15 cellular contexts compared by ENCODE assay signal in genomic region chr5:149487672-149488071, GRCh38.
DNase-seq lines count a peak whose midpoint lies in the region; ATAC-seq and TF ChIP-seq lines count a peak whose summit lies in the region.
"Had no signal": no experiment of that assay in that cellular context is flagged by ENCODE, and none has a peak within 500 bp of the region (broad histone marks: within the 10 kb centered on the region; RNA-seq: fewer than 3 reads in every experiment).

No MANE protein-coding gene starts in this region.

- H3K9ac ChIP-seq in fibroblast of lung (ENCODE audit: insufficient read depth, low read length), result peak overlapping the region; percentile 31

- no peak for TF ChIP-seq POLR2A in sigmoid colon (IDR thresholded peaks at IDR 0.05)

- TF ChIP-seq EP300 in sigmoid colon (IDR thresholded peaks at IDR 0.05), result no peak

- 87 to 92% methylated on average over 2 of the region's 2 CpGs for WGBS in sigmoid colon, 2 donors

- H3K36me3 ChIP-seq in fibroblast of lung (ENCODE audit: control insufficient read depth, insufficient read depth, low read length) (peaks cover 1% of the 10 kb centered on the region), sigmoid colon (no peaks in the 10 kb centered on the region)
- H3K36me3 ChIP-seq: pancreas had no signal

- H3K27me3 ChIP-seq in fibroblast of lung (ENCODE audit: control insufficient read depth, insufficient read depth, low read length) (no peaks in the 10 kb centered on the region), sigmoid colon (no peaks in the 10 kb centered on the region)
- H3K27me3 ChIP-seq: pancreas had no signal

- H3K4me2 ChIP-seq in fibroblast of lung (ENCODE audit: extremely low read depth, insufficient read depth, low read length), result no peak overlapping the region

- H3K4me3 ChIP-seq in fibroblast of lung (replicated peaks in 1 of 4; ENCODE audit: control extremely low read depth in 1 of 4, insufficient read depth in 1 of 4, low read depth in 3 of 4, low read length in 4 of 4) (no peak overlapping the region), sigmoid colon (no peak overlapping the region)
- H3K4me3 ChIP-seq: pancreas had no signal

- ATAC-seq in HG02571 (IDR thresholded peaks at IDR 0.05; ENCODE audit: unreplicated experiment) (no peak), HG02884 (IDR thresholded peaks at IDR 0.05; ENCODE audit: unreplicated experiment) (no peak)
- ATAC-seq: left lobe of liver had no signal

- TF ChIP-seq CTCF in C4-2B (conservative IDR thresholded peaks at IDR 0.05), result no peak
- TF ChIP-seq CTCF in RWPE1 (conservative IDR thresholded peaks at IDR 0.05; ENCODE audit: low read depth), result no peak
- TF ChIP-seq CTCF in fibroblast of lung (conservative IDR thresholded peaks at IDR 0.05 in 1 of 2, IDR thresholded peaks at IDR 0.05 in 1 of 2; ENCODE audit: low read depth in 1 of 2, low read length in 2 of 2), result no peak
- TF ChIP-seq CTCF in sigmoid colon (IDR thresholded peaks at IDR 0.05), result no peak

- intact Hi-C loops in sigmoid colon (cut with DNase I), result loop anchor here (5.0 kb wide), 1 partner anchor 60 kb away; no protein-coding TSS in a partner anchor

- no peak overlapping the region for H2AFZ ChIP-seq in fibroblast of lung (ENCODE audit: low read length)

- H3K9me3 ChIP-seq in fibroblast of lung (ENCODE audit: control insufficient read depth, insufficient read depth, low read depth, low read length) (no peaks in the 10 kb centered on the region), sigmoid colon (no peaks in the 10 kb centered on the region)
- H3K9me3 ChIP-seq: pancreas had no signal

- H3K27ac ChIP-seq in C4-2B (peak overlapping the region; percentile 69), RWPE1 (peak overlapping the region; percentile 95), fibroblast of lung (ENCODE audit: insufficient read depth, low read length) (peak overlapping the region; percentile 92), sigmoid colon (peak overlapping the region; percentile 86 to 92 (median 90))

- POLR2A ChIA-PET in RWPE1 (lab: Yijun Ruan, JAX; ENCODE audit: low non-redundant PET), result no interaction called here

- H4K20me1 ChIP-seq in fibroblast of lung (ENCODE audit: control insufficient read depth, extremely low read depth, insufficient read depth, low read length), result no peaks in the 10 kb centered on the region

- H3K4me1 ChIP-seq in fibroblast of lung (ENCODE audit: control insufficient read depth, extremely low read depth, insufficient read depth, low read length), result peaks cover 37% of the 10 kb centered on the region
- peaks cover 0 to 96% (median 80%) of the 10 kb centered on the region in 4 donors for H3K4me1 ChIP-seq in sigmoid colon

- H3K79me2 ChIP-seq in fibroblast of lung (ENCODE audit: control insufficient read depth, insufficient read depth, low read length), result no peaks in the 10 kb centered on the region

- CTCF ChIA-PET in RWPE1 (lab: Yijun Ruan, JAX), result interaction anchor here (1.0 kb wide), 1 partner anchor 48 kb away, joined by 4 read pairs; no protein-coding TSS in a partner anchor

- DNase-seq in RWPE1 (ENCODE audit: low spot score) (no peak), fibroblast of lung (ENCODE audit: low read depth in 2 of 2) (peak in 1 of 2 donors; percentile 18), sigmoid colon (no peak), HuH-7 (ENCODE audit: low spot score) (no peak)
- DNase-seq in activated CD4-positive, alpha-beta T cell treated with anti-CD3 and anti-CD28 coated beads for 1 hour, result no peak
- DNase-seq: activated CD4-positive, alpha-beta T cell treated with anti-CD3 and anti-CD28 coated beads, Interleukin-2, amount 10 ng/mL, durations not matched to agents 7 days and 5 days; endodermal cell; NCI-H1048; NCI-H226; pancreas; stimulated activated CD4-positive, alpha-beta T cell treated with anti-CD3 and anti-CD28 coated beads, Interleukin-2, amount 100 ng/mL, for 24 hours had no signal
